In genomic region chr1:177983824-177984528, GRCh38 we compare ENCODE assay signal across 8 cellular contexts. TPM values are rescaled to one million over a fixed set of nuclear protein-coding genes. Genes with fewer than 3 reads are reported as not detected.
DNase-seq lines count a peak whose midpoint lies in the region; ATAC-seq and TF ChIP-seq lines count a peak whose summit lies in the region.

No MANE protein-coding gene starts in this region.

- no peak for TF ChIP-seq POLR2A in lower leg skin (IDR thresholded peaks at IDR 0.05)

- no peak overlapping the region for H3K27ac Mint-ChIP-seq in CD8-positive, alpha-beta memory T cell

- POLR2A ChIA-PET in CD8-positive, alpha-beta memory T cell (lab: Charles Lee), result no interaction called here

- intact Hi-C loops in lower leg skin (cut with DNase I; ENCODE audit: low total_unique reads), result no loop called here

- H3K4me1 ChIP-seq in ACC112 (ENCODE audit: control insufficient read depth, insufficient read depth, low read length, unreplicated experiment), result peaks cover 11% of the 10 kb centered on the region
- H3K4me1 ChIP-seq in CD8-positive, alpha-beta memory T cell (ENCODE audit: insufficient read depth, low read length), result no peaks in the 10 kb centered on the region

- H3K27me3 ChIP-seq in ACC112 (ENCODE audit: insufficient read depth, low read length), result no peaks in the 10 kb centered on the region
- H3K27me3 ChIP-seq in CD8-positive, alpha-beta memory T cell (ENCODE audit: insufficient read depth, low read length, poor library complexity, severe bottlenecking), result no peaks in the 10 kb centered on the region

- no peaks in the 10 kb centered on the region for H3K27me3 Mint-ChIP-seq in CD8-positive, alpha-beta memory T cell

- ATAC-seq in HG02642 (IDR thresholded peaks at IDR 0.05; ENCODE audit: poor library complexity, unreplicated experiment), result no peak
- no peak for ATAC-seq in GM18861 (IDR thresholded peaks at IDR 0.05; ENCODE audit: unreplicated experiment)
- no peak for ATAC-seq in HG03571 (IDR thresholded peaks at IDR 0.05; ENCODE audit: unreplicated experiment)

- H3K4me3 Mint-ChIP-seq in CD8-positive, alpha-beta memory T cell, result no peak overlapping the region

- H3K9me3 ChIP-seq in CD8-positive, alpha-beta memory T cell (ENCODE audit: low read length), result no peaks in the 10 kb centered on the region

- peaks cover 4 to 19% (median 5%) of the 10 kb centered on the region in 5 donors for H3K9me3 Mint-ChIP-seq in CD8-positive, alpha-beta memory T cell

- H3K36me3 ChIP-seq in ACC112 (ENCODE audit: insufficient read depth, low read length), result no peaks in the 10 kb centered on the region
- no peaks in the 10 kb centered on the region for H3K36me3 ChIP-seq in CD8-positive, alpha-beta memory T cell (ENCODE audit: insufficient read depth, low read length)

- H3K27ac ChIP-seq in ACC112 (ENCODE audit: low read depth, low read length), result peak overlapping the region; percentile 25; the same call in 1 of the 2 replicates
- H3K27ac ChIP-seq in caudate nucleus (ENCODE audit: low read depth, low read length), result no peak overlapping the region
- H3K27ac ChIP-seq in CD8-positive, alpha-beta memory T cell (ENCODE audit: low read depth, low read length), result no peak overlapping the region

- WGBS in lower leg skin, 2 donors, result 21 to 24% methylated on average over 4 of the region's 4 CpGs

- TF ChIP-seq CTCF in lower leg skin (IDR thresholded peaks at IDR 0.05), result no peak

- H3K4me1 Mint-ChIP-seq in CD8-positive, alpha-beta memory T cell, result no peaks in the 10 kb centered on the region

- peak overlapping the region; percentile 67 for H3K4me3 ChIP-seq in ACC112 (ENCODE audit: low read depth, low read length)
- H3K4me3 ChIP-seq in lower leg skin (ENCODE audit: low read depth, poor library complexity, severe bottlenecking), result no peak overlapping the region
- no peak overlapping the region for H3K4me3 ChIP-seq in CD8-positive, alpha-beta memory T cell (ENCODE audit: low read length)

- H2AFZ ChIP-seq in ACC112 (ENCODE audit: low read length, unreplicated experiment), result peak overlapping the region; percentile 92

- H3K79me2 ChIP-seq in ACC112 (ENCODE audit: control insufficient read depth, insufficient read depth, low read length, unreplicated experiment), result no peaks in the 10 kb centered on the region

- DNase-seq in NCI-H1930 (lab: John Stamatoyannopoulos, UW) (peak; percentile 22 to 25), caudate nucleus (lab: John Stamatoyannopoulos, UW) (peak in 34 of 61 donors; percentile 0 to 69 (median 26)), lower leg skin (ENCODE audit: low spot score in 2 of 2) (peak; percentile 67 to 86)
- no peak for DNase-seq in CD8-positive, alpha-beta memory T cell

- H3K36me3 Mint-ChIP-seq in CD8-positive, alpha-beta memory T cell, result no peaks in the 10 kb centered on the region

- CTCF ChIA-PET in CD8-positive, alpha-beta memory T cell (lab: Charles Lee), result no interaction called here

RNA-seq across cellular contexts. Expression of gene SEC16B, which starts 14.1 kb away (rescaled TPM):
- 1 to 10 TPM in 3 of 4 donors, under 1 TPM in 1; 0.21 to 1.8 (median 1.4) TPM for total RNA-seq in lower leg skin
- total RNA-seq in CD8-positive, alpha-beta memory T cell, result not detected
- polyA plus RNA-seq in CD8-positive, alpha-beta memory T cell, result not detected

Comparison
In these comparisons a context has a peak if more than half of its experiments do, and no peak if none do; other contexts are left out.
1. DNase-seq: peak in NCI-H1930 (2 of 2), caudate nucleus (34 of 61) and lower leg skin (2 of 2); none in CD8-positive, alpha-beta memory T cell (0 of 5).